In the genomic region with DNA sequence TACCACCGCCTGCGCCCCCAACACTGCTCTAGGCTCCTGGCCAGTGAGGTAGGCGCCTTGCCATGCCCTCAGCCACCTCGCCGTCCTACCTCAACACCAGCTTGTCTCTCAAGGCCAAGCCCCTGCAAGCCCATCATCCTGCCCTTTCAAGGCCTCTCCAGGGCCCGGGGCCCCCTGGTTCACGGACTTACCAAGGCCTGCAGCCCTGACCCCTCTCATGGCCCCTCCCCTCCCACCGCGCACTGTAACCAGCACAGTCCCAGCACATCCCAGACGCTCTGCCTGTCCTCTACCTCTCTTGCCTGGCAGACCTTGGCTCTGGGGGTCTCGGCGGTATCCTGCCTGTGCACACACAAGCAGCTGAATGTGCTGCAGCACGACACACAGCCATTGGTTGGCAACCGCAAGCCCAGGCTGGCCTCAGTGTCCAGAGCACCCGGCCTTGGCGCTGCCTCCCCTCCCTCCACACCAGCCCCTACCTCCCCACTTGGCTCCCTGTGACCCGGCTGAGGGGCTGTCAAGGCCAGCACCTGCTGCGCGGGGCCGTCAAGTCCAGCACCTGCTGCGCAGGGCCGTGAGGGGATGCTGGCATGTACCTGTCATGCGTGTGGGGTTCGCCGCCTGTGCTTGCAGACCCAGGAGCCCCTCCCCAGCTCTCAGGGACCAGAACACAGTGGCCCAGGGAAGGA, we compare ENCODE assay signal across 1 cellular context.
A peak's percentile ranks its signal among the peaks of the same experiment; 100 is the strongest.
TF ChIP-seq lines count a peak whose summit lies in the region.

No MANE protein-coding gene starts in this region.

TF ChIP-seq in HepG2, 621 proteins besides CTCF, POLR2A, EP300 and RAD21:
- TF ChIP-seq ZNF577 (CRISPR knock-in tag; IDR thresholded peaks at IDR 0.05; ENCODE audit: borderline replicate concordance, low read depth), result no peak
- 0 out of 2 replicates have a peak, but pooled peaks have one; percentile 32 for TF ChIP-seq REL (CRISPR knock-in tag; conservative IDR thresholded peaks at IDR 0.05)
